ENCODE assay signal across 24 cellular contexts in genomic region chr1:201404722-201405483, GRCh38. TPM values are rescaled to one million over a fixed set of nuclear protein-coding genes. Genes with fewer than 3 reads are reported as not detected.
DNase-seq lines count a peak whose midpoint lies in the region; ATAC-seq, FAIRE-seq and TF ChIP-seq lines count a peak whose summit lies in the region.
"Had no signal": no experiment of that assay in that cellular context is flagged by ENCODE, and none has a peak within 500 bp of the region (broad histone marks: within the 10 kb centered on the region; RNA-seq: fewer than 3 reads in every experiment).

No MANE protein-coding gene starts in this region.

- H3K27me3 Mint-ChIP-seq in endodermal cell (ENCODE audit: insufficient read depth), result peaks cover 16% of the 10 kb centered on the region
- H3K27me3 Mint-ChIP-seq: stimulated activated naive CD8-positive, alpha-beta T cell treated with anti-CD3 and anti-CD28 coated beads, Interleukin-15, amount 100 ng/mL, for 72 hours had no signal

- H3K14ac ChIP-seq in mesenchymal stem cell (ENCODE audit: low read length in 2 of 2), result no peak overlapping the region

- H3K9me3 ChIP-seq in mesenchymal stem cell (ENCODE audit: control insufficient read depth, low read length), result no peaks in the 10 kb centered on the region
- no peaks in the 10 kb centered on the region for H3K9me3 ChIP-seq in small intestine (ENCODE audit: control insufficient read depth, low read depth)
- H3K9me3 ChIP-seq in MG63, result no peaks in the 10 kb centered on the region
- H3K9me3 ChIP-seq in endodermal cell (ENCODE audit: control insufficient read depth, low read length), result no peaks in the 10 kb centered on the region
- H3K9me3 ChIP-seq: SJCRH30, upper lobe of right lung had no signal

- H2BK5ac ChIP-seq in mesenchymal stem cell (ENCODE audit: low read depth, low read length, poor library complexity, severe bottlenecking), result peak overlapping the region; percentile 75

- no peak overlapping the region for H3K23ac ChIP-seq in mesenchymal stem cell (ENCODE audit: low read length in 2 of 2)

- no peak for FAIRE-seq in small intestine (lab: Jason Lieb, UNC)
- FAIRE-seq: colon, endothelial cell of umbilical vein had no signal

- H3K4me2 ChIP-seq in mesenchymal stem cell (ENCODE audit: low read length, poor library complexity, severe bottlenecking), result no peak overlapping the region
- H3K4me2 ChIP-seq: PC-9 had no signal

- no peak overlapping the region for H4K91ac ChIP-seq in mesenchymal stem cell (ENCODE audit: low read length)

- peaks cover 5% of the 10 kb centered on the region for H3K4me1 Mint-ChIP-seq in endodermal cell
- H3K4me1 Mint-ChIP-seq: stimulated activated naive CD8-positive, alpha-beta T cell treated with anti-CD3 and anti-CD28 coated beads, Interleukin-15, amount 100 ng/mL, for 72 hours had no signal

- H2AK5ac ChIP-seq in mesenchymal stem cell (ENCODE audit: low read length, severe bottlenecking), result peak overlapping the region; percentile 79

- H3K36me3 Mint-ChIP-seq in endodermal cell (ENCODE audit: low read depth), result no peaks in the 10 kb centered on the region
- H3K36me3 Mint-ChIP-seq: activated naive CD8-positive, alpha-beta T cell had no signal

- TF ChIP-seq CTCF in endodermal cell (conservative IDR thresholded peaks at IDR 0.05), result no peak

- H2BK12ac ChIP-seq in mesenchymal stem cell (ENCODE audit: low read length in 2 of 2), result no peak overlapping the region

- peaks cover 3% of the 10 kb centered on the region for H3K79me1 ChIP-seq in mesenchymal stem cell (replicated peaks; ENCODE audit: low read length, poor library complexity, severe bottlenecking)

- H3K18ac ChIP-seq in mesenchymal stem cell (ENCODE audit: low read depth in 1 of 2, low read length in 2 of 2), result no peak overlapping the region

- H3K4me1 ChIP-seq in mesenchymal stem cell (ENCODE audit: control insufficient read depth, insufficient read depth, low read depth, low read length) (peaks cover 54% of the 10 kb centered on the region), small intestine (ENCODE audit: control insufficient read depth in 2 of 2, insufficient read depth in 1 of 2, low read depth in 1 of 2, low read length in 1 of 2) (peaks cover 5% of the 10 kb centered on the region in 2 donors), endodermal cell (ENCODE audit: control insufficient read depth, insufficient read depth, low read length) (no peaks in the 10 kb centered on the region)

- H3K27ac Mint-ChIP-seq in endodermal cell, result no peak overlapping the region
- H3K27ac Mint-ChIP-seq: activated naive CD8-positive, alpha-beta T cell had no signal

- H3K27ac ChIP-seq in mesenchymal stem cell (ENCODE audit: low read length, poor library complexity, severe bottlenecking) (peak overlapping the region; percentile 74), small intestine (ENCODE audit: low read depth in 1 of 2, low read length in 1 of 2) (peak overlapping the region; percentile 91 to 96), endodermal cell (ENCODE audit: low read depth, low read length) (no peak overlapping the region)
- H3K27ac ChIP-seq: PC-9, SJCRH30, upper lobe of right lung had no signal

- no peak overlapping the region for H3K4me3 ChIP-seq in mesenchymal stem cell (ENCODE audit: insufficient read depth in 1 of 2, low read depth in 1 of 2, low read length in 2 of 2)
- H3K4me3 ChIP-seq in small intestine (ENCODE audit: low read depth in 1 of 2, low read length in 2 of 2), result no peak overlapping the region
- H3K4me3 ChIP-seq in MG63, result no peak overlapping the region
- no peak overlapping the region for H3K4me3 ChIP-seq in endodermal cell (ENCODE audit: low read length)
- H3K4me3 ChIP-seq: PC-9, SJCRH30, upper lobe of right lung had no signal

- peaks cover 0 to 87% of the 10 kb centered on the region in 2 experiments for H3K27me3 ChIP-seq in mesenchymal stem cell (ENCODE audit: control insufficient read depth in 1 of 2, insufficient read depth in 1 of 2, low read length in 2 of 2)
- H3K27me3 ChIP-seq in small intestine (ENCODE audit: control insufficient read depth in 2 of 2, insufficient read depth in 2 of 2, low read length in 2 of 2), result no peaks in the 10 kb centered on the region
- H3K27me3 ChIP-seq in MG63, result peaks cover 8% of the 10 kb centered on the region; the same call in 1 of the 2 replicates
- H3K27me3 ChIP-seq in endodermal cell (ENCODE audit: control insufficient read depth, insufficient read depth, low read length, poor library complexity, severe bottlenecking), result peaks cover 28% of the 10 kb centered on the region
- H3K27me3 ChIP-seq: SJCRH30 had no signal

- H3K9me3 Mint-ChIP-seq in endodermal cell, result no peaks in the 10 kb centered on the region
- H3K9me3 Mint-ChIP-seq: stimulated activated naive CD8-positive, alpha-beta T cell treated with anti-CD3 and anti-CD28 coated beads, Interleukin-15, amount 100 ng/mL, for 72 hours had no signal

- WGBS in mesenchymal stem cell, result 82% methylated on average over 11 of the region's 11 CpGs
- WGBS in small intestine, 3 donors, result 13 to 67% (median 27%) methylated on average over 11 of the region's 11 CpGs
- WGBS in endodermal cell (ENCODE audit: insufficient coverage in 1 of 2, insufficient read length in 1 of 2), 2 experiments, result 89 to 91% methylated on average over 6 to 11 of the region's 11 CpGs

- no peak overlapping the region for H3K4ac ChIP-seq in mesenchymal stem cell (ENCODE audit: low read depth in 1 of 2, low read length in 2 of 2)

- H3K4me3 Mint-ChIP-seq in endodermal cell, result no peak overlapping the region
- H3K4me3 Mint-ChIP-seq: activated naive CD8-positive, alpha-beta T cell; stimulated activated naive CD8-positive, alpha-beta T cell treated with anti-CD3 and anti-CD28 coated beads, Interleukin-15, amount 100 ng/mL, for 72 hours had no signal

- H2BK15ac ChIP-seq in mesenchymal stem cell (ENCODE audit: low read depth, poor library complexity, severe bottlenecking), result no peak overlapping the region

- no peak overlapping the region for H3K9ac ChIP-seq in mesenchymal stem cell (ENCODE audit: low read length)
- H3K9ac ChIP-seq in endodermal cell (ENCODE audit: extremely low read depth, low read length, poor library complexity, severe bottlenecking), result no peak overlapping the region

- no peak overlapping the region for H2BK120ac ChIP-seq in mesenchymal stem cell (ENCODE audit: low read depth, low read length)

- peak; percentile 6 for ATAC-seq in GM19395 (IDR thresholded peaks at IDR 0.05; ENCODE audit: unreplicated experiment)
- ATAC-seq: stimulated activated naive CD8-positive, alpha-beta T cell treated with anti-CD3 and anti-CD28 coated beads, Interleukin-15, amount 100 ng/mL, for 72 hours had no signal

- DNase-seq in SW480 (ENCODE audit: low spot score) (peak; percentile 71), mesenchymal stem cell (no peak), small intestine (peak; percentile 93), NCI-H82 treated with DMSO at 0.1 percent for 48 hours (lab: John Stamatoyannopoulos, UW; ENCODE audit: unreplicated experiment) (no peak), MG63 (no peak), endodermal cell (no peak)
- DNase-seq: activated CD4-positive, CD25-positive, alpha-beta regulatory T cell; EL; HCEC 1CT; hippocampal formation; NCI-H1694; NCI-H2227 treated with DMSO at 0.1 percent for 48 hours; NCI-H82; occipital lobe; PC-9; stimulated activated CD4-positive, alpha-beta T cell treated with anti-CD3 and anti-CD28 coated beads, Interleukin-2, amount 100 ng/mL, for 24 hours; stimulated activated naive CD8-positive, alpha-beta T cell treated with anti-CD3 and anti-CD28 coated beads, Interleukin-15, amount 100 ng/mL, for 72 hours; T-helper 9 cell had no signal

- H2AFZ ChIP-seq in mesenchymal stem cell (ENCODE audit: low read depth, low read length), result no peak overlapping the region
- H2AFZ ChIP-seq: PC-9 had no signal

- H3K36me3 ChIP-seq in mesenchymal stem cell (ENCODE audit: control insufficient read depth in 1 of 2, insufficient read depth in 2 of 2, low read depth in 1 of 2, low read length in 2 of 2), result no peaks in the 10 kb centered on the region
- no peaks in the 10 kb centered on the region for H3K36me3 ChIP-seq in small intestine (ENCODE audit: control insufficient read depth in 2 of 2, insufficient read depth in 2 of 2, low read length in 2 of 2)
- H3K36me3 ChIP-seq in MG63, result no peaks in the 10 kb centered on the region
- no peaks in the 10 kb centered on the region for H3K36me3 ChIP-seq in endodermal cell (ENCODE audit: control insufficient read depth, insufficient read depth, low read length)
- H3K36me3 ChIP-seq: upper lobe of right lung had no signal

- H4K8ac ChIP-seq in mesenchymal stem cell (ENCODE audit: low read length), result no peak overlapping the region

RNA-seq across cellular contexts. Expression of gene LAD1, which starts 5.8 kb away (rescaled TPM):
- polyA plus RNA-seq in mesenchymal stem cell (2013, experiment 1 of 2), result not detected
- polyA plus RNA-seq in mesenchymal stem cell (2013, experiment 2 of 2), result not detected
- 100 to 1,000 TPM; 108 to 131 (median 130) TPM for polyA plus RNA-seq in small intestine
- not detected in 2 replicates for total RNA-seq in MG63 (2014; rRNA removed; shearing (Covaris generic); ENCODE audit: low replicate concordance)
- 10 to 100 TPM; 13.5 to 13.6 TPM for total RNA-seq in endodermal cell
- polyA plus RNA-seq in endodermal cell (2013, experiment 1 of 2), result 1.2 TPM
- polyA plus RNA-seq in endodermal cell (2013, experiment 2 of 2), result 0.62 TPM
- total RNA-seq: endothelial cell of umbilical vein, occipital lobe had no signal
- polyA plus RNA-seq: endothelial cell of umbilical vein had no signal

RNA-seq across cellular contexts. Expression of gene TNNI1, which starts 16.6 kb away (rescaled TPM):
- polyA plus RNA-seq in mesenchymal stem cell (2013, experiment 1 of 2), result not detected
- polyA plus RNA-seq in mesenchymal stem cell (2013, experiment 2 of 2), result not detected
- 1 to 10 TPM in 2 of 3 donors, under 1 TPM in 1; 0.01 to 5.8 (median 3.2) TPM for polyA plus RNA-seq in small intestine
- total RNA-seq in MG63 (2014; rRNA removed; shearing (Covaris generic); ENCODE audit: low replicate concordance), result not detected in 2 replicates
- under 1 TPM in 1 of 2 donors, not detected in 1; 0.66 TPM for total RNA-seq in endodermal cell
- polyA plus RNA-seq in endodermal cell (2013, experiment 1 of 2), result 12.6 TPM
- polyA plus RNA-seq in endodermal cell (2013, experiment 2 of 2), result 7.7 TPM
- total RNA-seq: endothelial cell of umbilical vein, occipital lobe, PC-9 had no signal
- polyA plus RNA-seq: endothelial cell of umbilical vein had no signal

RNA-seq across cellular contexts. Expression of gene TNNT2, which starts 27.4 kb away (rescaled TPM):
- 0.07 TPM for polyA plus RNA-seq in mesenchymal stem cell (2013, experiment 1 of 2)
- not detected for polyA plus RNA-seq in mesenchymal stem cell (2013, experiment 2 of 2)
- 10 to 100 TPM in 1 of 3 donors, 1 to 10 TPM in 1, under 1 TPM in 1; 0.78 to 86.7 (median 4.0) TPM for polyA plus RNA-seq in small intestine
- not detected in 2 replicates for total RNA-seq in MG63 (2014; rRNA removed; shearing (Covaris generic); ENCODE audit: low replicate concordance)
- under 1 TPM; 0.35 to 0.88 TPM for total RNA-seq in endodermal cell
- 3.2 TPM for polyA plus RNA-seq in endodermal cell (2013, experiment 1 of 2)
- 3.6 TPM for polyA plus RNA-seq in endodermal cell (2013, experiment 2 of 2)
- total RNA-seq: endothelial cell of umbilical vein, occipital lobe had no signal
- polyA plus RNA-seq: endothelial cell of umbilical vein had no signal

Comparison
In these comparisons a context has a peak if more than half of its experiments do, and no peak if none do; other contexts are left out.
1. DNase-seq: peak in SW480 (single experiment) and small intestine (single experiment); none in mesenchymal stem cell (single experiment), NCI-H82 treated with DMSO at 0.1 percent for 48 hours (single experiment), MG63 (single experiment) and endodermal cell (single experiment).
2. RNA of gene LAD1, which starts 5.8 kb away (total RNA-seq): 13.5 to 13.6 TPM in endodermal cell; not detected in MG63; every median in the first group is over 10 times any median in the second.